8 cellular contexts compared by ENCODE assay signal in the genomic region with DNA sequence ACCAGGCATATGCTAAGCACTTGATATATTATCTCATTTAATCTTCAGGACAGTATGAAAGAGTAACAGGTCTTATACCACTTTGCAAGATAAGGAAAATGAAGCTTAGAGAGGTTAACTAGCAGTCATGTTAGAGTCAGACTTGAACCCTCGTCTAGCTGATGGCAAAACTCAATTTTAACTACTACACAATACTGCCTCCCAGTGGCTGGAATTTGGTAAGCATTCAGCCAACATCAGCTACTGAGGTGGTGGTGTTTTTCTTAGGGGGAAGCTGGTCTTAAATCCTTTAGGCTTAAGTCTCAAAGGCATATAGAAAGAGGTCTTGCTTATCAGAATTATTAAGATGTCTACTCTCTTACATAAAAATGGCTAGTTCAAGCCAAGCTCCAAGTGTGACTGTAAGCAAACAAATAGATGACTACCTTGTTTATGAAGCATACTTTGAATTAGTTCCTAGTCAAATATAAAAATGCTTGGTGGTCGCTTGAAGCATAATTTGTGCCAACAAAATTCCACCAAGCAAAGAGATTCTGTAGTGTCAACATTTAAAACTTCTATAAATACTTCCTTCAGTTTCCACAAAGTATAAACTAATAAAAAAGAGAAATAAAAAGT.
DNase-seq lines count a peak whose midpoint lies in the region; ATAC-seq and TF ChIP-seq lines count a peak whose summit lies in the region.

No MANE protein-coding gene starts in this region.

- no peak overlapping the region for H2AFZ ChIP-seq in KMS-11 (ENCODE audit: low read depth)

- peaks cover 0 to 2% of the 10 kb centered on the region in 2 donors for H3K4me1 Mint-ChIP-seq in effector memory CD8-positive, alpha-beta T cell (ENCODE audit: low read depth in 2 of 2)

- H3K36me3 ChIP-seq in KMS-11 (ENCODE audit: insufficient read depth) (no peaks in the 10 kb centered on the region), adrenal gland (replicated peaks in 1 of 2) (no peaks in the 10 kb centered on the region), upper lobe of left lung (no peaks in the 10 kb centered on the region)

- TF ChIP-seq EP300 in upper lobe of left lung (IDR thresholded peaks at IDR 0.05), result no peak

- intact Hi-C loops in adrenal gland (cut with DNase I), result loop anchor here in 1 of 2 donors (5.0 kb wide), 2 partner anchors 714 to 879 kb away; no protein-coding TSS in a partner anchor

- no peak overlapping the region for H3K4me3 Mint-ChIP-seq in effector memory CD8-positive, alpha-beta T cell

- H3K9me3 ChIP-seq in adrenal gland (replicated peaks in 1 of 3), result no peaks in the 10 kb centered on the region
- no peaks in the 10 kb centered on the region for H3K9me3 ChIP-seq in upper lobe of left lung

- no peaks in the 10 kb centered on the region for H3K27me3 ChIP-seq in KMS-11 (ENCODE audit: insufficient read depth, low read depth)
- no peaks in the 10 kb centered on the region for H3K27me3 ChIP-seq in adrenal gland
- no peaks in the 10 kb centered on the region for H3K27me3 ChIP-seq in upper lobe of left lung

- WGBS in adrenal gland, 4 donors, result 19 to 27% (median 25%) methylated on average over 2 of the region's 2 CpGs
- WGBS in upper lobe of left lung, 2 donors, result 21 to 25% methylated on average over 2 of the region's 2 CpGs

- DNase-seq in ELF-1 (ENCODE audit: low read depth, low spot score) (peak; percentile 71), adrenal gland (peak in 5 of 7 donors; percentile 23 to 70 (median 47)), iPS DF 4.7 (ENCODE audit: extremely low read depth, low spot score) (peak; percentile 82), upper lobe of left lung (no peak)
- DNase-seq in stimulated activated CD4-positive, alpha-beta T cell treated with anti-CD3 and anti-CD28 coated beads, Interleukin-1b, Interleukin-23, amount 100 ng/mL, for 48 hours, result no peak
- DNase-seq in effector memory CD8-positive, alpha-beta T cell, result no peak

- H3K9me3 Mint-ChIP-seq in effector memory CD8-positive, alpha-beta T cell, result peaks cover 6 to 7% of the 10 kb centered on the region in 2 donors

- ATAC-seq in GM21528 (IDR thresholded peaks at IDR 0.05; ENCODE audit: low FRiP score, unreplicated experiment) (peak; percentile 71), upper lobe of left lung (ENCODE audit: low FRiP score in 2 of 2) (peak in 1 of 2 donors; percentile 53)
- no peak for ATAC-seq in effector memory CD8-positive, alpha-beta T cell (replicated peaks)

- TF ChIP-seq CTCF in KMS-11 (conservative IDR thresholded peaks at IDR 0.05; ENCODE audit: low read depth, low read length) (peak; percentile 69), adrenal gland (IDR thresholded peaks at IDR 0.05) (peak; percentile 46 to 70 (median 64)), upper lobe of left lung (IDR thresholded peaks at IDR 0.05) (peak in 5 of 6 experiments; percentile 14 to 57 (median 53))

- H3K4me3 ChIP-seq in KMS-11 (IDR thresholded peaks at IDR 0.05; ENCODE audit: insufficient read depth, low read depth, low read length), result no peak overlapping the region
- no peak overlapping the region for H3K4me3 ChIP-seq in adrenal gland
- H3K4me3 ChIP-seq in upper lobe of left lung, result no peak overlapping the region

- H3K79me2 ChIP-seq in KMS-11 (ENCODE audit: insufficient read depth, low read depth), result no peaks in the 10 kb centered on the region

- H4K20me1 ChIP-seq in KMS-11 (ENCODE audit: insufficient read depth), result no peaks in the 10 kb centered on the region

- H3K27ac Mint-ChIP-seq in effector memory CD8-positive, alpha-beta T cell, result no peak overlapping the region

- H3K27ac ChIP-seq in KMS-11, result no peak overlapping the region
- H3K27ac ChIP-seq in adrenal gland, result no peak overlapping the region
- no peak overlapping the region for H3K27ac ChIP-seq in upper lobe of left lung

- H3K27me3 Mint-ChIP-seq in effector memory CD8-positive, alpha-beta T cell, result no peaks in the 10 kb centered on the region

- H3K4me2 ChIP-seq in KMS-11, result no peak overlapping the region

- TF ChIP-seq POLR2A in adrenal gland (IDR thresholded peaks at IDR 0.05), result no peak
- no peak for TF ChIP-seq POLR2A in upper lobe of left lung (IDR thresholded peaks at IDR 0.05)

- H3K4me1 ChIP-seq in KMS-11 (ENCODE audit: low read depth, poor library complexity, severe bottlenecking) (no peaks in the 10 kb centered on the region), adrenal gland (replicated peaks in 1 of 2) (no peaks in the 10 kb centered on the region), upper lobe of left lung (no peaks in the 10 kb centered on the region)

- no peak overlapping the region for H3K9ac ChIP-seq in KMS-11

- no peaks in the 10 kb centered on the region for H3K36me3 Mint-ChIP-seq in effector memory CD8-positive, alpha-beta T cell (ENCODE audit: insufficient read depth)

Comparison
In these comparisons a context has a peak if more than half of its experiments do, and no peak if none do; other contexts are left out.
1. DNase-seq: peak in ELF-1 (single experiment), adrenal gland (5 of 7) and iPS DF 4.7 (single experiment); none in upper lobe of left lung (0 of 2), stimulated activated CD4-positive, alpha-beta T cell treated with anti-CD3 and anti-CD28 coated beads, Interleukin-1b, Interleukin-23, amount 100 ng/mL, for 48 hours (single experiment) and effector memory CD8-positive, alpha-beta T cell (0 of 3).
2. Peak in every context shown above with its lines, with median percentiles within 50 percentile points of each other: CTCF ChIP-seq.